11 cellular contexts compared by ENCODE assay signal in the genomic region with DNA sequence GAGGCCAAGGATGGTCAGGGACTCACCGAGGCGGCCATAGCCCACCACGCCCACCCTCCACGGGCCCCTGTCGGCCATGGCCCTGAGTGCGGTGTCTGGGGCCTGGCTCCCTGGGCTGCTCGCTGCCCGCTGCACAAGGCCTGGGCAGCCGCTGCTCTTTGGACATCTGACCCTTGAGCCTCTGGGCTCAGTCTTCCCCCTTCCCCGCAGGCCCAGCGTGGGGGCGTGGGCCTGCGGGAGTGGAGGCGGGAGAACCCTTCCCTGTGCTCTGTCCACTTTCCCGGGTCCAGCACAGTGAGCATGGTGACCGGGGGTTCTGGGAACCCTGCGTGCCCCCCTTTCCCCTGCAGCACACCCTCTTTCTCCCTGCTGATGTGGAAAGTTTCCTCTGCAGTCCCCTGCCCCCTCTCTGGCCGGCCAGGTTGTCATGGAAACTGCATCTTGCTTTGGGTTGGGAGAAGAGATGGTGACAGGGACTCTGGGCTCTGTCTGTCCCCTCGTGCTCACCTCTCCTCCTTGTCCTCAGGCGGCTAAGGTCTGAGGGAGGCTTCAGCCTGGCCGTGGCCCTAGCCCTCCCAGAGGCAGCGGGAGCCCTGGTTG. TPM values are rescaled to one million over a fixed set of nuclear protein-coding genes. Genes with fewer than 3 reads are reported as not detected.
A peak's percentile ranks its signal among the peaks of the same experiment; 100 is the strongest.
DNase-seq lines count a peak whose midpoint lies in the region; ATAC-seq and TF ChIP-seq lines count a peak whose summit lies in the region.
"Had no signal": no experiment of that assay in that cellular context is flagged by ENCODE, and none has a peak within 500 bp of the region (broad histone marks: within the 10 kb centered on the region; RNA-seq: fewer than 3 reads in every experiment).

A gene (minus strand): TSS at position 168 of the 600 bp plus-strand sequence. CDS start 90 bp downstream, at position 78.

- 30% methylated on average over 22 of the region's 22 CpGs for WGBS in liver
- 38% methylated on average over 19 of the region's 22 CpGs for WGBS in esophagus muscularis mucosa

- H3K9me3 Mint-ChIP-seq in activated naive CD4-positive, alpha-beta T cell treated with anti-CD3 and anti-CD28 coated beads, Interleukin-2, amount 50 U/mL, for 72 hours, result no peaks in the 10 kb centered on the region
- H3K9me3 Mint-ChIP-seq: activated B cell treated with CpG ODN at 0.5 μM for 24 hours; stimulated activated naive CD8-positive, alpha-beta T cell treated with anti-CD3 and anti-CD28 coated beads, Interleukin-15, Interleukin-2, amounts not matched to agents 100 ng/mL and 50 ng/mL, for 24 hours had no signal

- TF ChIP-seq CTCF in liver (IDR thresholded peaks at IDR 0.05; ENCODE audit: low read depth, low read length, missing input control) (no peak), esophagus muscularis mucosa (IDR thresholded peaks at IDR 0.05) (no peak)

- peak within 1 kb of the TSS; percentile 64 to 77 (median 65) for H3K4me3 ChIP-seq in liver (ENCODE audit: low read depth in 1 of 3, low read length in 3 of 3)
- H3K4me3 ChIP-seq in esophagus muscularis mucosa, result no peak within 1 kb of the TSS

- peak within 1 kb of the TSS; percentile 85 for H3K27ac Mint-ChIP-seq in activated naive CD4-positive, alpha-beta T cell treated with anti-CD3 and anti-CD28 coated beads, Interleukin-2, amount 50 U/mL, for 72 hours
- H3K27ac Mint-ChIP-seq: activated B cell treated with CpG ODN at 0.5 μM for 24 hours; stimulated activated naive CD8-positive, alpha-beta T cell treated with anti-CD3 and anti-CD28 coated beads, Interleukin-15, Interleukin-2, amounts not matched to agents 100 ng/mL and 50 ng/mL, for 24 hours had no signal

- no peaks in the 10 kb centered on the region for H3K27me3 ChIP-seq in liver (ENCODE audit: control insufficient read depth in 4 of 4, insufficient read depth in 4 of 4, low read length in 3 of 4)
- peaks cover 0 to 33% (median 0%) of the 10 kb centered on the region in 4 donors for H3K27me3 ChIP-seq in esophagus muscularis mucosa

- peak within 1 kb of the TSS; percentile 81 to 84 for H3K27ac ChIP-seq in liver (ENCODE audit: low read depth in 1 of 2, low read length in 2 of 2)
- H3K27ac ChIP-seq in temporal lobe (ENCODE audit: low read depth, low read length), result peak within 1 kb of the TSS; percentile 99
- H3K27ac ChIP-seq in esophagus muscularis mucosa (replicated peaks in 1 of 4), result no peak within 1 kb of the TSS

- no peaks in the 10 kb centered on the region for H3K36me3 ChIP-seq in liver (ENCODE audit: control insufficient read depth in 4 of 4, insufficient read depth in 3 of 4, low read depth in 1 of 4, low read length in 3 of 4)
- peaks cover 0 to 13% (median 0%) of the 10 kb centered on the region in 4 donors for H3K36me3 ChIP-seq in esophagus muscularis mucosa

- H3K9me3 ChIP-seq in liver (ENCODE audit: control insufficient read depth in 4 of 4, low read length in 3 of 4), result no peaks in the 10 kb centered on the region
- no peaks in the 10 kb centered on the region for H3K9me3 ChIP-seq in esophagus muscularis mucosa

- ATAC-seq in Right ventricle myocardium superior (ENCODE audit: poor library complexity), result no peak
- no peak for ATAC-seq in activated naive CD4-positive, alpha-beta T cell treated with anti-CD3 and anti-CD28 coated beads, Interleukin-2, amount 50 U/mL, for 72 hours

- peaks cover 0 to 6% of the 10 kb centered on the region in 2 donors for H3K36me3 Mint-ChIP-seq in activated naive CD4-positive, alpha-beta T cell treated with anti-CD3 and anti-CD28 coated beads, Interleukin-2, amount 50 U/mL, for 72 hours

- no peak for TF ChIP-seq RAD21 in liver (IDR thresholded peaks at IDR 0.05)

- DNase-seq in Right ventricle myocardium superior (peak; percentile 37), cardiac septum (ENCODE audit: low spot score) (no peak), NCI-H2171 treated with DMSO at 0.1 percent for 48 hours (lab: John Stamatoyannopoulos, UW) (no peak), esophagus muscularis mucosa (ENCODE audit: extremely low spot score) (no peak), T-helper 9 cell (no peak)
- no peak for DNase-seq in activated naive CD4-positive, alpha-beta T cell treated with anti-CD3 and anti-CD28 coated beads, Interleukin-2, amount 50 U/mL, for 72 hours (ENCODE audit: low spot score in 2 of 2)
- DNase-seq: activated B cell treated with CpG ODN at 0.5 μM for 24 hours, activated gamma-delta T cell had no signal

- intact Hi-C loops in Right ventricle myocardium superior (cut with DNase I), result no loop called here
- intact Hi-C loops in cardiac septum (cut with DNase I), result no loop called here
- intact Hi-C loops in esophagus muscularis mucosa (cut with DNase I), result no loop called here

- TF ChIP-seq POLR2A in esophagus muscularis mucosa (IDR thresholded peaks at IDR 0.05; ENCODE audit: low read depth), result no peak

- peak within 1 kb of the TSS; percentile 40 to 64 for H3K9ac ChIP-seq in liver (ENCODE audit: low read depth in 1 of 2, low read length in 2 of 2)

- no peak for TF ChIP-seq EP300 in esophagus muscularis mucosa (IDR thresholded peaks at IDR 0.05)

- H3K4me1 ChIP-seq in liver (ENCODE audit: control insufficient read depth in 4 of 4, insufficient read depth in 4 of 4, low read length in 3 of 4), result peaks cover 10 to 26% (median 18%) of the 10 kb centered on the region in 4 donors
- H3K4me1 ChIP-seq in esophagus muscularis mucosa, result peaks cover 17 to 25% (median 22%) of the 10 kb centered on the region in 4 donors

TF ChIP-seq in liver, 16 proteins besides CTCF, POLR2A, EP300 and RAD21:
- TF ChIP-seq RXRA (IDR thresholded peaks at IDR 0.05) (peak; percentile 22 to 30), HNF4A (conservative IDR thresholded peaks at IDR 0.05) (peak; percentile 91 to 94), GABPA (IDR thresholded peaks at IDR 0.05 in 1 of 2, conservative IDR thresholded peaks at IDR 0.05 in 1 of 2) (peak in 1 of 2 donors; percentile 36), FOXA1 (IDR thresholded peaks at IDR 0.05) (no peak), NR2F2 (IDR thresholded peaks at IDR 0.05) (no peak), FOXA2 (IDR thresholded peaks at IDR 0.05) (no peak), YY1 (IDR thresholded peaks at IDR 0.05) (peak; percentile 89), SP1 (IDR thresholded peaks at IDR 0.05) (peak; percentile 85), HNF4G (IDR thresholded peaks at IDR 0.05) (peak; percentile 71), JUND (IDR thresholded peaks at IDR 0.05) (no peak), EGR1 (IDR thresholded peaks at IDR 0.05; ENCODE audit: low read depth in 2 of 2) (peak; percentile 69 to 84), TAF1 (conservative IDR thresholded peaks at IDR 0.05) (no peak)
- TF ChIP-seq, protein P1, sequence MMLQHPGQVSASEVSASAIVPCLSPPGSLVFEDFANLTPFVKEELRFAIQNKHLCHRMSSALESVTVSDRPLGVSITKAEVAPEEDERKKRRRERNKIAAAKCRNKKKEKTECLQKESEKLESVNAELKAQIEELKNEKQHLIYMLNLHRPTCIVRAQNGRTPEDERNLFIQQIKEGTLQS (IDR thresholded peaks at IDR 0.05), result no peak
- TF ChIP-seq, protein P2, sequence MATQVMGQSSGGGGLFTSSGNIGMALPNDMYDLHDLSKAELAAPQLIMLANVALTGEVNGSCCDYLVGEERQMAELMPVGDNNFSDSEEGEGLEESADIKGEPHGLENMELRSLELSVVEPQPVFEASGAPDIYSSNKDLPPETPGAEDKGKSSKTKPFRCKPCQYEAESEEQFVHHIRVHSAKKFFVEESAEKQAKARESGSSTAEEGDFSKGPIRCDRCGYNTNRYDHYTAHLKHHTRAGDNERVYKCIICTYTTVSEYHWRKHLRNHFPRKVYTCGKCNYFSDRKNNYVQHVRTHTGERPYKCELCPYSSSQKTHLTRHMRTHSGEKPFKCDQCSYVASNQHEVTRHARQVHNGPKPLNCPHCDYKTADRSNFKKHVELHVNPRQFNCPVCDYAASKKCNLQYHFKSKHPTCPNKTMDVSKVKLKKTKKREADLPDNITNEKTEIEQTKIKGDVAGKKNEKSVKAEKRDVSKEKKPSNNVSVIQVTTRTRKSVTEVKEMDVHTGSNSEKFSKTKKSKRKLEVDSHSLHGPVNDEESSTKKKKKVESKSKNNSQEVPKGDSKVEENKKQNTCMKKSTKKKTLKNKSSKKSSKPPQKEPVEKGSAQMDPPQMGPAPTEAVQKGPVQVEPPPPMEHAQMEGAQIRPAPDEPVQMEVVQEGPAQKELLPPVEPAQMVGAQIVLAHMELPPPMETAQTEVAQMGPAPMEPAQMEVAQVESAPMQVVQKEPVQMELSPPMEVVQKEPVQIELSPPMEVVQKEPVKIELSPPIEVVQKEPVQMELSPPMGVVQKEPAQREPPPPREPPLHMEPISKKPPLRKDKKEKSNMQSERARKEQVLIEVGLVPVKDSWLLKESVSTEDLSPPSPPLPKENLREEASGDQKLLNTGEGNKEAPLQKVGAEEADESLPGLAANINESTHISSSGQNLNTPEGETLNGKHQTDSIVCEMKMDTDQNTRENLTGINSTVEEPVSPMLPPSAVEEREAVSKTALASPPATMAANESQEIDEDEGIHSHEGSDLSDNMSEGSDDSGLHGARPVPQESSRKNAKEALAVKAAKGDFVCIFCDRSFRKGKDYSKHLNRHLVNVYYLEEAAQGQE (IDR thresholded peaks at IDR 0.05), result peak; percentile 56
- TF ChIP-seq, protein P3, sequence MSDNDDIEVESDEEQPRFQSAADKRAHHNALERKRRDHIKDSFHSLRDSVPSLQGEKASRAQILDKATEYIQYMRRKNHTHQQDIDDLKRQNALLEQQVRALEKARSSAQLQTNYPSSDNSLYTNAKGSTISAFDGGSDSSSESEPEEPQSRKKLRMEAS (IDR thresholded peaks at IDR 0.05), result no peak
- TF ChIP-seq, protein P4, sequence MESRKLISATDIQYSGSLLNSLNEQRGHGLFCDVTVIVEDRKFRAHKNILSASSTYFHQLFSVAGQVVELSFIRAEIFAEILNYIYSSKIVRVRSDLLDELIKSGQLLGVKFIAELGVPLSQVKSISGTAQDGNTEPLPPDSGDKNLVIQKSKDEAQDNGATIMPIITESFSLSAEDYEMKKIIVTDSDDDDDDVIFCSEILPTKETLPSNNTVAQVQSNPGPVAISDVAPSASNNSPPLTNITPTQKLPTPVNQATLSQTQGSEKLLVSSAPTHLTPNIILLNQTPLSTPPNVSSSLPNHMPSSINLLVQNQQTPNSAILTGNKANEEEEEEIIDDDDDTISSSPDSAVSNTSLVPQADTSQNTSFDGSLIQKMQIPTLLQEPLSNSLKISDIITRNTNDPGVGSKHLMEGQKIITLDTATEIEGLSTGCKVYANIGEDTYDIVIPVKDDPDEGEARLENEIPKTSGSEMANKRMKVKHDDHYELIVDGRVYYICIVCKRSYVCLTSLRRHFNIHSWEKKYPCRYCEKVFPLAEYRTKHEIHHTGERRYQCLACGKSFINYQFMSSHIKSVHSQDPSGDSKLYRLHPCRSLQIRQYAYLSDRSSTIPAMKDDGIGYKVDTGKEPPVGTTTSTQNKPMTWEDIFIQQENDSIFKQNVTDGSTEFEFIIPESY (IDR thresholded peaks at IDR 0.05), result no peak

RNA-seq across cellular contexts. Expression of the gene that starts here (rescaled TPM):
- total RNA-seq in Right ventricle myocardium superior (not detected), cardiac septum (not detected), liver (10 to 100 TPM in 1 of 2 donors, 1 to 10 TPM in 1; 7.3 to 11.6 TPM), temporal lobe (0.98 TPM), esophagus muscularis mucosa (1 to 10 TPM in 1 of 4 donors, not detected in 3; 1.6 TPM)
- total RNA-seq in activated naive CD4-positive, alpha-beta T cell treated with anti-CD3 and anti-CD28 coated beads, Interleukin-2, amount 50 U/mL, for 72 hours, result not detected
- polyA plus RNA-seq in liver, result 10 to 100 TPM; 62.6 to 82.0 TPM
- total RNA-seq: activated B cell treated with CpG ODN at 0.5 μM for 24 hours had no signal

Comparison
In these comparisons a context has a peak if more than half of its experiments do, and no peak if none do; other contexts are left out.
1. Peak in DNase-seq in Right ventricle myocardium superior; RNA of the gene not detected or under 1 TPM.
2. H3K27ac ChIP-seq: peak in liver (2 of 2) and temporal lobe (single experiment); none in esophagus muscularis mucosa (0 of 4).
3. H3K4me3 ChIP-seq: peak in liver (3 of 3); none in esophagus muscularis mucosa (0 of 4).